In the genomic region with DNA sequence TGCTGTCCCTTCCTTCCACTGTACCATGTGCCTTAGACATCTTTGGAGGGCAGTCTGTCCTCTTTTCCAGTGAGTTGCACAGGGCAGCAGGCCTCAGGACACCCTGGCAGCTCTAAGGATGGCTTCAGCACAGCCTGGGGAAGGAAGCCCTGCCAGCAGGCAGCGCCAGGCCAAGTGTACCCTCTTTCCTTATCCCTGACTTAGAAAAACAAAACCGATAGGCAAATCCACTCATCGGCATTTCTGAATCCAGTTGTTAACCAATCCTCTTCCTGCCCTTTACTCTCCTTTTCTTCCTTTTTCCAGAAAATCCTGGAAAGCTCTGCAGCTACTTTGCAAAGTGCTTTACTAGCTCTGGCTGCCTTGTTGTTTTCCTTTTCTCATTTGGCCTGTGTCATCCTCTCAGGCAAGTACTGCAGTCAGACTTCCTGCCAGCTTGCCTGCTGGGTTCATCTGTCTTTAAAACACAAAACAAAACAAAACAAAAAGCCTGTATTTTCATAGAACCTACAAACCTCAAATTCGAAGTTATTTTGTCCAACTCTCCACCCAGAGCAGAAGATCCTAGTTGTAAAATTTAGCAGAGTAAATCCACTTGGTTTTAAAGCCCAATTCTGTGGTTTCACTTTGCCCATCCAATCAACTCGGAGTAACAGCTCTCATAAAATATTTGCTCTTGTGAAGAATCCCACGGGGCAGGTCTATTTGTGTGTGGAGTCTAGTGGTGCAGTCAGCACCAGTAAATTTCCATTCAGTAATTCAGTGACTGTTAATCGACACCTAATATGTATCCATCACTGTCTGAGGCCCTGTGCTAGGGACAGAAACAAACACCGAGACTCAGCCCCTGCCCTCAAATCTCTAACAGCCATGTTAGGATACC, we compare ENCODE assay signal across 8 cellular contexts. TPM values are rescaled to one million over a fixed set of nuclear protein-coding genes. Genes with fewer than 3 reads are reported as not detected.
A peak's percentile ranks its signal among the peaks of the same experiment; 100 is the strongest.
DNase-seq lines count a peak whose midpoint lies in the region; ATAC-seq and TF ChIP-seq lines count a peak whose summit lies in the region.

No MANE protein-coding gene starts in this region.

- H3K27me3 Mint-ChIP-seq in WTC11 (ENCODE audit: low read depth), result no peaks in the 10 kb centered on the region
- no peaks in the 10 kb centered on the region for H3K27me3 Mint-ChIP-seq in naive thymus-derived CD4-positive, alpha-beta T cell

- H3K27ac Mint-ChIP-seq in WTC11, result peak overlapping the region; percentile 96
- H3K27ac Mint-ChIP-seq in naive thymus-derived CD4-positive, alpha-beta T cell, result peak overlapping the region; percentile 95 to 99 (median 97)

- CTCF ChIA-PET in WTC11 (lab: Charles Lee), result interaction anchor here (0.5 to 2.1 kb wide), 6 partner anchors 9 to 141 kb away, joined by 3 to 6 read pairs (median 3); no protein-coding TSS in a partner anchor
- CTCF ChIA-PET in naive thymus-derived CD4-positive, alpha-beta T cell (lab: Charles Lee), result interaction anchor here (0.6 to 2.8 kb wide), 18 partner anchors 7 to 1766 kb away, joined by 3 to 11 read pairs (median 4); no protein-coding TSS in a partner anchor

- H3K9me3 Mint-ChIP-seq in WTC11, result no peaks in the 10 kb centered on the region
- H3K9me3 Mint-ChIP-seq in naive thymus-derived CD4-positive, alpha-beta T cell, result peaks cover 0 to under 1% (median 0%) of the 10 kb centered on the region in 11 donors

- DNase-seq in GM12865 (ENCODE audit: low read depth), result peak; percentile 90
- DNase-seq in NCI-H187 treated with DMSO at 0.1 percent for 48 hours (lab: John Stamatoyannopoulos, UW), result peak; percentile 62
- DNase-seq in WTC11 (ENCODE audit: low spot score), result no peak
- peak; percentile 75 to 83 for DNase-seq in erythroblast (lab: John Stamatoyannopoulos, UW)
- peak in 7 of 9 donors; percentile 63 to 77 (median 68) for DNase-seq in naive thymus-derived CD4-positive, alpha-beta T cell
- DNase-seq in AG08396 (ENCODE audit: low spot score), result no peak

- peak overlapping the region; percentile 79 for H3K4me3 ChIP-seq in GM12865 (ENCODE audit: low read depth, low read length)
- H3K4me3 ChIP-seq in naive thymus-derived CD4-positive, alpha-beta T cell (ENCODE audit: low read length), result peak overlapping the region; percentile 53

- TF ChIP-seq POLR2A in erythroblast (IDR thresholded peaks at IDR 0.05; ENCODE audit: low read length), result peak; percentile 74

- POLR2A ChIA-PET in WTC11 (lab: Charles Lee), result interaction anchor here (0.8 kb wide), 1 partner anchor 8 kb away, joined by 4 read pairs; no protein-coding TSS in a partner anchor
- POLR2A ChIA-PET in naive thymus-derived CD4-positive, alpha-beta T cell (lab: Charles Lee), result interaction anchor here (0.7 to 28.6 kb wide), 11 partner anchors 8 to 218 kb away, joined by 3 to 1973 read pairs (median 20); a partner anchor contains a TSS

- peaks cover 66 to 74% of the 10 kb centered on the region in 2 donors for H3K4me1 ChIP-seq in naive thymus-derived CD4-positive, alpha-beta T cell (ENCODE audit: control insufficient read depth in 2 of 2, insufficient read depth in 2 of 2, low read length in 2 of 2)

- no peak for TF ChIP-seq CTCF in 22Rv1 (IDR thresholded peaks at IDR 0.05)
- no peak for TF ChIP-seq CTCF in GM12865 (IDR thresholded peaks at IDR 0.05; ENCODE audit: insufficient read depth, low read depth, low read length, missing control alignments)
- TF ChIP-seq CTCF in WTC11 (IDR thresholded peaks at IDR 0.05), result no peak

- ATAC-seq in HG02870 (IDR thresholded peaks at IDR 0.05; ENCODE audit: unreplicated experiment) (peak; percentile 36), WTC11 (peak; percentile 70)
- ATAC-seq in naive thymus-derived CD4-positive, alpha-beta T cell, result peak; percentile 66

- no peaks in the 10 kb centered on the region for H3K9me3 ChIP-seq in naive thymus-derived CD4-positive, alpha-beta T cell (ENCODE audit: control insufficient read depth in 2 of 3, low read length in 3 of 3)

- no peaks in the 10 kb centered on the region for H3K36me3 ChIP-seq in naive thymus-derived CD4-positive, alpha-beta T cell (ENCODE audit: control insufficient read depth in 2 of 3, insufficient read depth in 3 of 3, low read length in 3 of 3)

- peak overlapping the region; percentile 90 for H3K27ac ChIP-seq in 22Rv1
- H3K27ac ChIP-seq in naive thymus-derived CD4-positive, alpha-beta T cell (ENCODE audit: low read depth, low read length), result peak overlapping the region; percentile 85

- H3K36me3 Mint-ChIP-seq in WTC11, result no peaks in the 10 kb centered on the region
- H3K36me3 Mint-ChIP-seq in naive thymus-derived CD4-positive, alpha-beta T cell, result peaks cover 0 to 7% (median 0%) of the 10 kb centered on the region in 5 donors

- no peak overlapping the region for H3K4me3 Mint-ChIP-seq in WTC11
- H3K4me3 Mint-ChIP-seq in naive thymus-derived CD4-positive, alpha-beta T cell, result peak overlapping the region; percentile 81 to 94 (median 90)

- intact Hi-C loops in naive thymus-derived CD4-positive, alpha-beta T cell (cut with micrococcal nuclease), result loop anchor here (1.0 to 10.0 kb wide), 5 partner anchors 8 to 488 kb away; a partner anchor contains a TSS

- H3K4me1 Mint-ChIP-seq in WTC11, result peaks cover 40% of the 10 kb centered on the region
- peaks cover 58 to 88% (median 79%) of the 10 kb centered on the region in 7 donors for H3K4me1 Mint-ChIP-seq in naive thymus-derived CD4-positive, alpha-beta T cell

- no peaks in the 10 kb centered on the region for H3K27me3 ChIP-seq in naive thymus-derived CD4-positive, alpha-beta T cell (ENCODE audit: control insufficient read depth in 2 of 2, insufficient read depth in 2 of 2, low read length in 2 of 2)

TF ChIP-seq in WTC11, 78 proteins besides CTCF, POLR2A, EP300 and RAD21 (continues in another document):
- TF ChIP-seq, protein P1, sequence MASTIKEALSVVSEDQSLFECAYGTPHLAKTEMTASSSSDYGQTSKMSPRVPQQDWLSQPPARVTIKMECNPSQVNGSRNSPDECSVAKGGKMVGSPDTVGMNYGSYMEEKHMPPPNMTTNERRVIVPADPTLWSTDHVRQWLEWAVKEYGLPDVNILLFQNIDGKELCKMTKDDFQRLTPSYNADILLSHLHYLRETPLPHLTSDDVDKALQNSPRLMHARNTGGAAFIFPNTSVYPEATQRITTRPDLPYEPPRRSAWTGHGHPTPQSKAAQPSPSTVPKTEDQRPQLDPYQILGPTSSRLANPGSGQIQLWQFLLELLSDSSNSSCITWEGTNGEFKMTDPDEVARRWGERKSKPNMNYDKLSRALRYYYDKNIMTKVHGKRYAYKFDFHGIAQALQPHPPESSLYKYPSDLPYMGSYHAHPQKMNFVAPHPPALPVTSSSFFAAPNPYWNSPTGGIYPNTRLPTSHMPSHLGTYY (CRISPR knock-in tag; IDR thresholded peaks at IDR 0.05), result no peak
- TF ChIP-seq NR3C1 (CRISPR knock-in tag; conservative IDR thresholded peaks at IDR 0.05; ENCODE audit: low read depth) (no peak), MXD4 (CRISPR knock-in tag; IDR thresholded peaks at IDR 0.05; ENCODE audit: borderline replicate concordance) (no peak), PRRX2 (CRISPR knock-in tag; IDR thresholded peaks at IDR 0.05) (no peak), HMGA2 (CRISPR knock-in tag; IDR thresholded peaks at IDR 0.05) (no peak), MYBL2 (CRISPR knock-in tag; IDR thresholded peaks at IDR 0.05) (no peak), FOXJ3 (CRISPR knock-in tag; IDR thresholded peaks at IDR 0.05; ENCODE audit: borderline replicate concordance) (no peak), FOXP1 (CRISPR knock-in tag; IDR thresholded peaks at IDR 0.05; ENCODE audit: borderline replicate concordance) (no peak), ZNF317 (CRISPR knock-in tag; IDR thresholded peaks at IDR 0.05; ENCODE audit: borderline replicate concordance, low read depth) (no peak)
- TF ChIP-seq, protein P2, sequence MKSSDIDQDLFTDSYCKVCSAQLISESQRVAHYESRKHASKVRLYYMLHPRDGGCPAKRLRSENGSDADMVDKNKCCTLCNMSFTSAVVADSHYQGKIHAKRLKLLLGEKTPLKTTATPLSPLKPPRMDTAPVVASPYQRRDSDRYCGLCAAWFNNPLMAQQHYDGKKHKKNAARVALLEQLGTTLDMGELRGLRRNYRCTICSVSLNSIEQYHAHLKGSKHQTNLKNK (CRISPR knock-in tag; IDR thresholded peaks at IDR 0.05), result no peak
- TF ChIP-seq, protein P3, sequence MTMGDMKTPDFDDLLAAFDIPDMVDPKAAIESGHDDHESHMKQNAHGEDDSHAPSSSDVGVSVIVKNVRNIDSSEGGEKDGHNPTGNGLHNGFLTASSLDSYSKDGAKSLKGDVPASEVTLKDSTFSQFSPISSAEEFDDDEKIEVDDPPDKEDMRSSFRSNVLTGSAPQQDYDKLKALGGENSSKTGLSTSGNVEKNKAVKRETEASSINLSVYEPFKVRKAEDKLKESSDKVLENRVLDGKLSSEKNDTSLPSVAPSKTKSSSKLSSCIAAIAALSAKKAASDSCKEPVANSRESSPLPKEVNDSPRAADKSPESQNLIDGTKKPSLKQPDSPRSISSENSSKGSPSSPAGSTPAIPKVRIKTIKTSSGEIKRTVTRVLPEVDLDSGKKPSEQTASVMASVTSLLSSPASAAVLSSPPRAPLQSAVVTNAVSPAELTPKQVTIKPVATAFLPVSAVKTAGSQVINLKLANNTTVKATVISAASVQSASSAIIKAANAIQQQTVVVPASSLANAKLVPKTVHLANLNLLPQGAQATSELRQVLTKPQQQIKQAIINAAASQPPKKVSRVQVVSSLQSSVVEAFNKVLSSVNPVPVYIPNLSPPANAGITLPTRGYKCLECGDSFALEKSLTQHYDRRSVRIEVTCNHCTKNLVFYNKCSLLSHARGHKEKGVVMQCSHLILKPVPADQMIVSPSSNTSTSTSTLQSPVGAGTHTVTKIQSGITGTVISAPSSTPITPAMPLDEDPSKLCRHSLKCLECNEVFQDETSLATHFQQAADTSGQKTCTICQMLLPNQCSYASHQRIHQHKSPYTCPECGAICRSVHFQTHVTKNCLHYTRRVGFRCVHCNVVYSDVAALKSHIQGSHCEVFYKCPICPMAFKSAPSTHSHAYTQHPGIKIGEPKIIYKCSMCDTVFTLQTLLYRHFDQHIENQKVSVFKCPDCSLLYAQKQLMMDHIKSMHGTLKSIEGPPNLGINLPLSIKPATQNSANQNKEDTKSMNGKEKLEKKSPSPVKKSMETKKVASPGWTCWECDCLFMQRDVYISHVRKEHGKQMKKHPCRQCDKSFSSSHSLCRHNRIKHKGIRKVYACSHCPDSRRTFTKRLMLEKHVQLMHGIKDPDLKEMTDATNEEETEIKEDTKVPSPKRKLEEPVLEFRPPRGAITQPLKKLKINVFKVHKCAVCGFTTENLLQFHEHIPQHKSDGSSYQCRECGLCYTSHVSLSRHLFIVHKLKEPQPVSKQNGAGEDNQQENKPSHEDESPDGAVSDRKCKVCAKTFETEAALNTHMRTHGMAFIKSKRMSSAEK (CRISPR knock-in tag; IDR thresholded peaks at IDR 0.05; ENCODE audit: borderline replicate concordance), result no peak

RNA-seq across cellular contexts. Expression of a gene that starts 45.2 kb away (rescaled TPM):
- total RNA-seq in WTC11 (2021), result 489 to 528 TPM (median 518 TPM) in 3 replicates
- total RNA-seq in naive thymus-derived CD4-positive, alpha-beta T cell, result 100 to 1,000 TPM; 257 to 487 (median 368) TPM
- 100 to 1,000 TPM; 178 to 198 TPM for polyA plus RNA-seq in naive thymus-derived CD4-positive, alpha-beta T cell

RNA-seq across cellular contexts. Expression of a gene that starts 58.3 kb away (rescaled TPM):
- total RNA-seq in WTC11 (2021), result 6.8 to 13.1 TPM (median 10.2 TPM) in 3 replicates
- total RNA-seq in naive thymus-derived CD4-positive, alpha-beta T cell, result 10 to 100 TPM; 20.6 to 45.9 (median 30.3) TPM
- polyA plus RNA-seq in naive thymus-derived CD4-positive, alpha-beta T cell, result 10 to 100 TPM; 23.2 to 48.4 TPM

Comparison
In these comparisons a context has a peak if more than half of its experiments do, and no peak if none do; other contexts are left out.
1. DNase-seq: peak in GM12865 (single experiment), NCI-H187 treated with DMSO at 0.1 percent for 48 hours (single experiment), erythroblast (2 of 2) and naive thymus-derived CD4-positive, alpha-beta T cell (7 of 9); none in WTC11 (single experiment) and AG08396 (single experiment).
2. Peak in every context shown above with its lines, with median percentiles within 50 percentile points of each other: ATAC-seq.